ENCODE assay signal across 1 cellular context in genomic region chr5:16812448-16812847, GRCh38.
TF ChIP-seq lines count a peak whose summit lies in the region.

No MANE protein-coding gene starts in this region.

TF ChIP-seq in IMR-90, 13 proteins besides CTCF, POLR2A, EP300 and RAD21:
- TF ChIP-seq MXI1 (IDR thresholded peaks at IDR 0.05; ENCODE audit: borderline replicate concordance, low read depth, low read length) (peak; percentile 73; the same call in 1 of the 2 replicates), NFE2L2 (IDR thresholded peaks at IDR 0.05; ENCODE audit: low read depth, low read length) (no peak), CEBPB (IDR thresholded peaks at IDR 0.05; ENCODE audit: low read depth, low read length) (no peak)
